In genomic region chr2:72153026-72153791, GRCh38 we compare ENCODE assay signal across 22 cellular contexts. TPM values are rescaled to one million over a fixed set of nuclear protein-coding genes. Genes with fewer than 3 reads are reported as not detected.
DNase-seq lines count a peak whose midpoint lies in the region; ATAC-seq and TF ChIP-seq lines count a peak whose summit lies in the region.
"Had no signal": no experiment of that assay in that cellular context is flagged by ENCODE, and none has a peak within 500 bp of the region (broad histone marks: within the 10 kb centered on the region; RNA-seq: fewer than 3 reads in every experiment).

No MANE protein-coding gene starts in this region.

- H3K4me3 ChIP-seq in upper lobe of right lung, result no peak overlapping the region
- no peak overlapping the region for H3K4me3 ChIP-seq in effector memory CD4-positive, alpha-beta T cell (ENCODE audit: insufficient read depth, low read depth, low read length, poor library complexity, severe bottlenecking)
- H3K4me3 ChIP-seq: GM23248 had no signal

- H3K4me1 ChIP-seq in upper lobe of right lung, result peaks cover 13% of the 10 kb centered on the region
- H3K4me1 ChIP-seq in effector memory CD4-positive, alpha-beta T cell (ENCODE audit: control insufficient read depth, insufficient read depth, low read length, poor library complexity, severe bottlenecking), result peaks cover 3% of the 10 kb centered on the region

- TF ChIP-seq CTCF in mesothelial cell of epicardium (IDR thresholded peaks at IDR 0.05; ENCODE audit: unreplicated experiment) (no peak), upper lobe of right lung (IDR thresholded peaks at IDR 0.05) (no peak)

- H3K27ac Mint-ChIP-seq in mesothelial cell of epicardium, result peak overlapping the region; percentile 95
- no peak overlapping the region for H3K27ac Mint-ChIP-seq in activated naive CD4-positive, alpha-beta T cell treated with anti-CD3 and anti-CD28 coated beads, Interleukin-2, amount 10 ng/mL, durations not matched to agents 7 days and 5 days

- intact Hi-C loops in Right ventricle myocardium superior (cut with DNase I), result loop anchor here (5.0 kb wide), 2 partner anchors 231 to 351 kb away; no protein-coding TSS in a partner anchor
- intact Hi-C loops in left cardiac atrium (cut with DNase I), result loop anchor here in 1 of 2 donors (5.0 to 10.0 kb wide), 2 partner anchors 422 to 546 kb away; no protein-coding TSS in a partner anchor
- intact Hi-C loops in upper lobe of right lung (cut with DNase I), result loop anchor here (5.0 kb wide), 1 partner anchor 606 kb away; no protein-coding TSS in a partner anchor

- ATAC-seq in Right ventricle myocardium superior (ENCODE audit: poor library complexity), result no peak
- ATAC-seq in left cardiac atrium, result no peak
- no peak for ATAC-seq in upper lobe of right lung

- peaks cover 2% of the 10 kb centered on the region for H3K36me3 Mint-ChIP-seq in mesothelial cell of epicardium
- H3K36me3 Mint-ChIP-seq in activated naive CD4-positive, alpha-beta T cell treated with anti-CD3 and anti-CD28 coated beads, Interleukin-2, amount 10 ng/mL, durations not matched to agents 7 days and 5 days, result peaks cover 2% of the 10 kb centered on the region

- CTCF ChIA-PET in activated naive CD4-positive, alpha-beta T cell treated with anti-CD3 and anti-CD28 coated beads, Interleukin-2, amount 10 ng/mL, durations not matched to agents 7 days and 5 days (lab: Charles Lee), result interaction anchor here (1.8 to 2.8 kb wide), 2 partner anchors 15 to 229 kb away, joined by 4 to 19 read pairs; no protein-coding TSS in a partner anchor

- peaks cover 75% of the 10 kb centered on the region for H3K4me1 Mint-ChIP-seq in mesothelial cell of epicardium
- peaks cover 17% of the 10 kb centered on the region for H3K4me1 Mint-ChIP-seq in activated naive CD4-positive, alpha-beta T cell treated with anti-CD3 and anti-CD28 coated beads, Interleukin-2, amount 10 ng/mL, durations not matched to agents 7 days and 5 days

- peaks cover 1% of the 10 kb centered on the region for H3K27me3 Mint-ChIP-seq in mesothelial cell of epicardium (ENCODE audit: low read depth)
- H3K27me3 Mint-ChIP-seq in activated naive CD4-positive, alpha-beta T cell treated with anti-CD3 and anti-CD28 coated beads, Interleukin-2, amount 10 ng/mL, durations not matched to agents 7 days and 5 days, result peaks cover 66% of the 10 kb centered on the region

- no peaks in the 10 kb centered on the region for H3K9me3 Mint-ChIP-seq in mesothelial cell of epicardium
- no peaks in the 10 kb centered on the region for H3K9me3 Mint-ChIP-seq in activated naive CD4-positive, alpha-beta T cell treated with anti-CD3 and anti-CD28 coated beads, Interleukin-2, amount 10 ng/mL, durations not matched to agents 7 days and 5 days

- DNase-seq in Right ventricle myocardium superior (peak; percentile 9), left cardiac atrium (no peak), mesothelial cell of epicardium (ENCODE audit: low spot score in 2 of 2, unreplicated experiment in 2 of 2) (peak in 1 of 2 experiments; percentile 34), upper lobe of right lung (peak; percentile 54), putamen (ENCODE audit: low spot score) (no peak)
- peak; percentile 6 for DNase-seq in activated CD8-positive, alpha-beta memory T cell treated with anti-CD3 and anti-CD28 coated beads, Interleukin-2, amount 50 U/mL, for 4 hours
- DNase-seq in activated naive CD4-positive, alpha-beta T cell treated with anti-CD3 and anti-CD28 coated beads, Interleukin-2, amount 10 ng/mL, durations not matched to agents 7 days and 5 days, result no peak
- DNase-seq in effector memory CD4-positive, alpha-beta T cell, result no peak
- DNase-seq: activated CD4-positive, alpha-beta T cell treated with anti-CD3 and anti-CD28 coated beads, Interleukin-2, amount 50 U/mL, for 48 hours; activated T-cell treated with anti-CD3 and anti-CD28 coated beads, Interleukin-2, amount 50 U/mL, for 1 hour; amniotic stem cell; COR-L47; cortex of kidney; DMS79; GM23248; NCI-H1417; NCI-H2081 treated with DMSO at 0.1 percent for 48 hours; NCI-H345; NCI-H82; T-helper 9 cell had no signal

- H3K4me3 Mint-ChIP-seq in mesothelial cell of epicardium, result peak overlapping the region; percentile 82
- no peak overlapping the region for H3K4me3 Mint-ChIP-seq in activated naive CD4-positive, alpha-beta T cell treated with anti-CD3 and anti-CD28 coated beads, Interleukin-2, amount 10 ng/mL, durations not matched to agents 7 days and 5 days

- H3K27ac ChIP-seq in upper lobe of right lung, result no peak overlapping the region
- H3K27ac ChIP-seq in effector memory CD4-positive, alpha-beta T cell (ENCODE audit: insufficient read depth, low read length, poor library complexity, severe bottlenecking), result no peak overlapping the region
- H3K27ac ChIP-seq: GM23248, parathyroid adenoma, RWPE1 had no signal

- no peaks in the 10 kb centered on the region for H3K36me3 ChIP-seq in upper lobe of right lung
- H3K36me3 ChIP-seq in effector memory CD4-positive, alpha-beta T cell (ENCODE audit: control insufficient read depth, insufficient read depth, low read length), result no peaks in the 10 kb centered on the region

- no peaks in the 10 kb centered on the region for H3K9me3 ChIP-seq in upper lobe of right lung
- no peaks in the 10 kb centered on the region for H3K9me3 ChIP-seq in effector memory CD4-positive, alpha-beta T cell (ENCODE audit: control insufficient read depth, low read length)

- H3K27me3 ChIP-seq in upper lobe of right lung, result peaks cover 40% of the 10 kb centered on the region
- peaks cover 15% of the 10 kb centered on the region for H3K27me3 ChIP-seq in effector memory CD4-positive, alpha-beta T cell (replicated peaks; ENCODE audit: control insufficient read depth, insufficient read depth, low read length, poor library complexity, severe bottlenecking)

RNA-seq across cellular contexts. Expression of gene CYP26B1, which starts 5.5 kb away (rescaled TPM):
- 4.4 TPM for total RNA-seq in Right ventricle myocardium superior
- total RNA-seq in left cardiac atrium, result 10 to 100 TPM in 1 of 2 donors, 1 to 10 TPM in 1; 8.5 to 21.0 TPM
- 1,290 to 1,322 TPM (median 1,292 TPM) in 3 replicates for total RNA-seq in mesothelial cell of epicardium
- total RNA-seq in upper lobe of right lung, result 3.8 TPM

Comparison
In these comparisons a context has a peak if more than half of its experiments do, and no peak if none do; other contexts are left out.
1. DNase-seq: peak in Right ventricle myocardium superior (single experiment), activated CD8-positive, alpha-beta memory T cell treated with anti-CD3 and anti-CD28 coated beads, Interleukin-2, amount 50 U/mL, for 4 hours (single experiment) and upper lobe of right lung (single experiment); none in left cardiac atrium (single experiment), activated naive CD4-positive, alpha-beta T cell treated with anti-CD3 and anti-CD28 coated beads, Interleukin-2, amount 10 ng/mL, durations not matched to agents 7 days and 5 days (single experiment), effector memory CD4-positive, alpha-beta T cell (0 of 3) and putamen (single experiment).
2. RNA of gene CYP26B1, which starts 5.5 kb away (total RNA-seq): 1,290 to 1,322 TPM in mesothelial cell of epicardium; 8.5 to 21.0 TPM in left cardiac atrium, 4.4 TPM in Right ventricle myocardium superior (single experiment) and 3.8 TPM in upper lobe of right lung (single experiment); every median in the first group is over 10 times any median in the second.